8 cellular contexts compared by ENCODE assay signal in the genomic region with DNA sequence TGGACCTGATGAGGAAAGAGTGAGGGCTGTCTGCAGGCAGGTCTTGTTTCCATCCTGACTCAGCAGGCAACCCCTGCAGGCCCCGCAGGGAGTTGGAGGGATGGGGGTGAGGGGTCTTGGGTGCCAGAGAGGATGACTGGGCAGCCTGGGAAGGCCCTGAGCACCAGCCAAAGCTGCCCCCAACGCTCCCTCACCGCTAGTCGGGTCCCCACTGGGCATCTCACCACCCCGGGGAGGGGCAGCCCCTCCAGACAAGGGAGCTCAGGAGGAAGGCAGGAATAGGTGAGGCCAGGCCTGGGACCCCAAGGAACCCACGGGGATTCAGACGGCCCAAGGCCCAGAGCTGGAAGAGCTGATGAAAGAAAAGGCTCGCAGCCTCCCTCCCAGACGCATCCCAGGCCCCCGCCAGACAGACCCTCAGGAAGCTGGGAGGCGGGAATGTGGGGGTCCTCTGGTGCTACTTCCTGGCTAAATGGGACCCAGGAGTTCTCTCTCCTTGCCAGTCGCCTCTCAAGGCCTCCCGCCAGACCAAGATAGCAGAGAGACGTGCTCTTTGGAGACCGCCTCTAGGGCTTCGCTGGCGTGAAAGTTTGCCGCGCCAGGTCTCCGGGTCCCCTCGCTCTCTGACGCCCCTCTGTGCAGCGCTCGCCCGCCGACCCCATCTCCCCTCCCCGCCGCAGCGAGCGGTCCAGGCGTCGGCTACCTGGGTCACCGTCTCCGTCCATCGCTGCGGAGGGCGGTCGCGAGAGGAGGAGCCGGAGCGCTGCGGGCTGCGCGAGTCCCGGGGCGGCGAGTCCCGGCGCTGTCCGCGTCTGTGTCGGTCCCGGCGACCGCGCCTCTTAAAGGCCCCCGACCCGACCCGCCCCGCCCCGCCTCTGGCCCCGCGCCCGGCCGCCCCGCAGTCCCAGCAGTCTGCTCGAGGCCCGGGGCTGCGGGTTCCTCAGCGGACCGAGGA. TPM values are rescaled to one million over a fixed set of nuclear protein-coding genes. Genes with fewer than 3 reads are reported as not detected.
A peak's percentile ranks its signal among the peaks of the same experiment; 100 is the strongest.
DNase-seq lines count a peak whose midpoint lies in the region; ATAC-seq and TF ChIP-seq lines count a peak whose summit lies in the region.

A gene with protein sequence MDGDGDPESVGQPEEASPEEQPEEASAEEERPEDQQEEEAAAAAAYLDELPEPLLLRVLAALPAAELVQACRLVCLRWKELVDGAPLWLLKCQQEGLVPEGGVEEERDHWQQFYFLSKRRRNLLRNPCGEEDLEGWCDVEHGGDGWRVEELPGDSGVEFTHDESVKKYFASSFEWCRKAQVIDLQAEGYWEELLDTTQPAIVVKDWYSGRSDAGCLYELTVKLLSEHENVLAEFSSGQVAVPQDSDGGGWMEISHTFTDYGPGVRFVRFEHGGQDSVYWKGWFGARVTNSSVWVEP (minus strand): TSS at position 814 of the 955 bp plus-strand sequence. CDS start 89 bp downstream, at position 725.

- ATAC-seq in HG03354 (IDR thresholded peaks at IDR 0.05; ENCODE audit: poor library complexity, severe bottlenecking, unreplicated experiment) (peak; percentile 32), GM18505 (IDR thresholded peaks at IDR 0.05; ENCODE audit: unreplicated experiment) (no peak)

- no peak for TF ChIP-seq POLR2A in GM18505 (IDR thresholded peaks at IDR 0.05; ENCODE audit: borderline replicate concordance, extremely low read depth, insufficient read depth, insufficient read length)

- H3K27me3 ChIP-seq in skeletal muscle satellite cell (ENCODE audit: control insufficient read depth, insufficient read depth, low read length) = peaks cover 17% of the 10 kb centered on the region

- peak within 1 kb of the TSS; percentile 41 for H3K9ac ChIP-seq in skeletal muscle satellite cell (ENCODE audit: low read depth, low read length)

- H3K9me3 ChIP-seq in iPS-18c (ENCODE audit: control insufficient read depth, insufficient read depth, low read length) = no peaks in the 10 kb centered on the region
- H3K9me3 ChIP-seq in skeletal muscle satellite cell (replicated peaks; ENCODE audit: low read length) = no peaks in the 10 kb centered on the region

- in situ Hi-C loops in astrocyte of the cerebellum (cut with HindIII; ENCODE audit: low sequenced_read_pairs) = no loop called here

- TF ChIP-seq CTCF in GM12865 (IDR thresholded peaks at IDR 0.05; ENCODE audit: insufficient read depth, low read depth, low read length, missing control alignments) = no peak
- TF ChIP-seq CTCF in astrocyte of the cerebellum (IDR thresholded peaks at IDR 0.05; ENCODE audit: low read depth, low read length, missing control alignments) = no peak

- no peak for DNase-seq in GM12865 (ENCODE audit: low read depth)
- DNase-seq in astrocyte of the cerebellum (ENCODE audit: low read depth) = no peak
- DNase-seq in LoVo (ENCODE audit: low spot score) = no peak
- no peak for DNase-seq in HK-2 (ENCODE audit: unreplicated experiment)

- peak within 1 kb of the TSS; percentile 98 for H3K4me2 ChIP-seq in skeletal muscle satellite cell (ENCODE audit: low read length)

- H3K4me1 ChIP-seq in skeletal muscle satellite cell (ENCODE audit: control insufficient read depth, insufficient read depth, low read length) = peaks cover 7% of the 10 kb centered on the region

- H3K4me3 ChIP-seq in GM12865 (ENCODE audit: low read depth, low read length) (peak within 1 kb of the TSS; percentile 74), astrocyte of the cerebellum (ENCODE audit: low read depth, low read length) (peak within 1 kb of the TSS; percentile 50), iPS-18c (ENCODE audit: insufficient read depth, low read depth, low read length) (peak within 1 kb of the TSS; percentile 69), skeletal muscle satellite cell (ENCODE audit: low read length) (peak within 1 kb of the TSS; percentile 73)

- H3K36me3 ChIP-seq in skeletal muscle satellite cell (ENCODE audit: insufficient read depth, low read length) = no peaks in the 10 kb centered on the region

RNA-seq across cellular contexts. Expression of the gene that starts here (rescaled TPM):
- 0.25 and 0.87 TPM in 2 replicates for total RNA-seq in skeletal muscle satellite cell (2012; rRNA removed)
